ENCODE assay signal across 22 cellular contexts in the genomic region with DNA sequence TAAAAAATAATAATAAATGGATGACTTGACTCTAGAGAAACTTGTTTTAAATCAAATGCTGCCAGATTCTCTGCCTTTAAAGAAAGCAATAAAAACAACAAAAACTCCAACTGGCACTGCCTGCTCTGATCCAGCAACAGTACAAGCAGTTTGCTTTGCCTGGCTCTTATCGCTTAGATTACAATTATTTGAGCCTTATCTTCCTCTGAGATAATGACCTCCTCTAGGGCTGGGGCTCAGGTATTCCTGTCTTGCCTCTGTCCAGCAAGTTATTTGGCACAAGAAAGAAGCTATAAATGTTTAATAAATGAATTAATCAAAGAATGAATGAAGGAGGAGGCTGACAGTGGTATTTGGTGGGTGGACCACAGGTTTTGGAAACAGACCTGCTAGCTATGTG.
"Had no signal": no experiment of that assay in that cellular context is flagged by ENCODE, and none has a peak within 500 bp of the region (broad histone marks: within the 10 kb centered on the region; RNA-seq: fewer than 3 reads in every experiment).

No MANE protein-coding gene starts in this region.

- H3K27ac Mint-ChIP-seq: activated CD8-positive, alpha-beta T cell treated with anti-CD3 and anti-CD28 coated beads, Interleukin-2, amount 10 ng/mL, durations not matched to agents 7 days and 5 days; activated naive CD8-positive, alpha-beta T cell treated with anti-CD3 and anti-CD28 coated beads, Interleukin-2, amount 50 U/mL, for 24 hours; activated T-helper 1 cell treated with anti-CD3 and anti-CD28 coated beads, Interleukin-12 subunit alpha, Interleukin-12 subunit beta, Interleukin-2, Interleukin-4 antibody, amounts not matched to agents 30 ng/mL and 10 ng/mL and 1 ng/mL, durations not matched to agents 14 hours and 24 hours and 36 hours; nephron progenitor cell had no signal

- H3K36me3 Mint-ChIP-seq: brain had no signal

- H3K4me3 Mint-ChIP-seq: activated CD8-positive, alpha-beta T cell treated with anti-CD3 and anti-CD28 coated beads, Interleukin-2, amount 10 ng/mL, durations not matched to agents 7 days and 5 days; activated naive CD8-positive, alpha-beta T cell treated with anti-CD3 and anti-CD28 coated beads, Interleukin-2, amount 50 U/mL, for 24 hours; activated T-helper 1 cell treated with anti-CD3 and anti-CD28 coated beads, Interleukin-12 subunit alpha, Interleukin-12 subunit beta, Interleukin-2, Interleukin-4 antibody, amounts not matched to agents 30 ng/mL and 10 ng/mL and 1 ng/mL, durations not matched to agents 14 hours and 24 hours and 36 hours; brain; nephron progenitor cell had no signal

- H3K27me3 Mint-ChIP-seq: brain had no signal

- H3K9me3 ChIP-seq: gastrocnemius medialis, mucosa of descending colon, upper lobe of right lung had no signal

- H3K27ac ChIP-seq: gastrocnemius medialis, upper lobe of right lung had no signal

- ATAC-seq: activated CD8-positive, alpha-beta T cell treated with anti-CD3 and anti-CD28 coated beads, Interleukin-2, amount 10 ng/mL, durations not matched to agents 7 days and 5 days; activated naive CD8-positive, alpha-beta T cell treated with anti-CD3 and anti-CD28 coated beads, Interleukin-2, amount 50 U/mL, for 24 hours; esophagus mucosa; gastrocnemius medialis; left ventricle myocardium superior; mucosa of descending colon; stimulated activated naive CD8-positive, alpha-beta T cell treated with anti-CD3 and anti-CD28 coated beads, Interleukin-15, Interleukin-2, amounts not matched to agents 100 U/mL and 50 U/mL, for 24 hours; upper lobe of right lung had no signal

- H3K4me1 ChIP-seq: gastrocnemius medialis, upper lobe of right lung had no signal

- H3K9me3 Mint-ChIP-seq: activated naive CD8-positive, alpha-beta T cell treated with anti-CD3 and anti-CD28 coated beads, Interleukin-2, amount 50 U/mL, for 24 hours; activated T-helper 1 cell treated with anti-CD3 and anti-CD28 coated beads, Interleukin-12 subunit alpha, Interleukin-12 subunit beta, Interleukin-2, Interleukin-4 antibody, amounts not matched to agents 30 ng/mL and 10 ng/mL and 1 ng/mL, durations not matched to agents 14 hours and 24 hours and 36 hours; brain; nephron progenitor cell had no signal

- DNase-seq: activated CD4-positive, alpha-beta T cell treated with anti-CD3 and anti-CD28 coated beads for 1 hour; activated CD4-positive, alpha-beta T cell treated with anti-CD3 and anti-CD28 coated beads, Interleukin-2, amount 50 U/mL, for 1 hour; activated CD8-positive, alpha-beta T cell treated with anti-CD3 and anti-CD28 coated beads, Interleukin-2, amount 10 ng/mL, durations not matched to agents 7 days and 5 days; activated gamma-delta T cell; activated naive CD4-positive, alpha-beta T cell treated with anti-CD3 and anti-CD28 coated beads, Interleukin-2, amount 50 U/mL, for 16 hours; activated naive CD8-positive, alpha-beta T cell treated with anti-CD3 and anti-CD28 coated beads, Interleukin-2, amount 50 U/mL, for 24 hours; dermis blood vessel endothelial cell; effector CD8-positive, alpha-beta T cell; gastrocnemius medialis; hippocampal formation; left ventricle myocardium superior; nephron progenitor cell; nucleus accumbens; retina; stimulated activated CD4-positive, alpha-beta T cell treated with anti-CD3 and anti-CD28 coated beads, Interleukin-4, amount 100 ng/mL, for 4 hours; stimulated activated naive CD8-positive, alpha-beta T cell treated with anti-CD3 and anti-CD28 coated beads, Interleukin-15, Interleukin-2, amounts not matched to agents 100 U/mL and 50 U/mL, for 24 hours; T-helper 2 cell; upper lobe of right lung had no signal

- H3K4me3 ChIP-seq: gastrocnemius medialis, mucosa of descending colon, upper lobe of right lung had no signal

- H3K36me3 ChIP-seq: gastrocnemius medialis, upper lobe of right lung had no signal
